16 cellular contexts compared by ENCODE assay signal in genomic region chr12:123118397-123118945, GRCh38. TPM values are rescaled to one million over a fixed set of nuclear protein-coding genes. Genes with fewer than 3 reads are reported as not detected.
DNase-seq lines count a peak whose midpoint lies in the region; ATAC-seq and TF ChIP-seq lines count a peak whose summit lies in the region.
"Had no signal": no experiment of that assay in that cellular context is flagged by ENCODE, and none has a peak within 500 bp of the region (broad histone marks: within the 10 kb centered on the region; RNA-seq: fewer than 3 reads in every experiment).

No MANE protein-coding gene starts in this region.

- WGBS in ovary, 3 donors = 14 to 40% (median 19%) methylated on average over 9 of the region's 9 CpGs

- in situ Hi-C loops in G401 (cut with HindIII; ENCODE audit: low sequenced_read_pairs) = no loop called here

- peak overlapping the region; percentile 13 to 67 (median 48) for H3K4me3 Mint-ChIP-seq in CD4-positive, CD25-positive, alpha-beta regulatory T cell
- no peak overlapping the region for H3K4me3 Mint-ChIP-seq in activated B cell treated with CpG ODN at 0.5 μM for 24 hours
- H3K4me3 Mint-ChIP-seq: mesothelial cell of epicardium; stimulated activated naive CD8-positive, alpha-beta T cell treated with anti-CD3 and anti-CD28 coated beads, Interleukin-15, amount 100 ng/mL, for 72 hours had no signal

- CTCF ChIA-PET in activated B cell treated with CpG ODN at 0.5 μM for 24 hours (lab: Charles Lee) = interaction anchor here (1.4 kb wide), 1 partner anchor 75 kb away, joined by 6 read pairs; no protein-coding TSS in a partner anchor

- peaks cover 100% of the 10 kb centered on the region for H3K4me1 ChIP-seq in CD4-positive, CD25-positive, alpha-beta regulatory T cell (ENCODE audit: control insufficient read depth, insufficient read depth, low read length, poor library complexity, severe bottlenecking)
- H3K4me1 ChIP-seq in ovary (ENCODE audit: insufficient read depth) = peaks cover 56% of the 10 kb centered on the region

- peak overlapping the region; percentile 96 to 99 (median 98) for H3K27ac Mint-ChIP-seq in CD4-positive, CD25-positive, alpha-beta regulatory T cell
- peak overlapping the region; percentile 50 for H3K27ac Mint-ChIP-seq in activated B cell treated with CpG ODN at 0.5 μM for 24 hours
- H3K27ac Mint-ChIP-seq: mesothelial cell of epicardium; stimulated activated naive CD8-positive, alpha-beta T cell treated with anti-CD3 and anti-CD28 coated beads, Interleukin-15, amount 100 ng/mL, for 72 hours had no signal

- H3K36me3 Mint-ChIP-seq in CD4-positive, CD25-positive, alpha-beta regulatory T cell = peaks cover 20% of the 10 kb centered on the region
- H3K36me3 Mint-ChIP-seq in activated B cell treated with CpG ODN at 0.5 μM for 24 hours (ENCODE audit: low read depth) = no peaks in the 10 kb centered on the region
- H3K36me3 Mint-ChIP-seq: activated naive CD4-positive, alpha-beta T cell treated with anti-CD3 and anti-CD28 coated beads, Interleukin-2, amount 50 U/mL, for 72 hours; mesothelial cell of epicardium had no signal

- no peaks in the 10 kb centered on the region for H3K27me3 Mint-ChIP-seq in CD4-positive, CD25-positive, alpha-beta regulatory T cell
- no peaks in the 10 kb centered on the region for H3K27me3 Mint-ChIP-seq in activated B cell treated with CpG ODN at 0.5 μM for 24 hours
- H3K27me3 Mint-ChIP-seq: stimulated activated naive CD8-positive, alpha-beta T cell treated with anti-CD3 and anti-CD28 coated beads, Interleukin-15, amount 100 ng/mL, for 72 hours had no signal

- TF ChIP-seq EP300 in ovary (IDR thresholded peaks at IDR 0.05) = no peak

- ATAC-seq in CD4-positive, CD25-positive, alpha-beta regulatory T cell (ENCODE audit: low read depth in 2 of 2) = no peak
- ATAC-seq in activated B cell treated with CpG ODN at 0.5 μM for 24 hours (ENCODE audit: low read depth) = no peak
- ATAC-seq: activated naive CD4-positive, alpha-beta T cell treated with anti-CD3 and anti-CD28 coated beads, Interleukin-2, amount 50 U/mL, for 72 hours; esophagus mucosa; stimulated activated naive CD8-positive, alpha-beta T cell treated with anti-CD3 and anti-CD28 coated beads, Interleukin-15, amount 100 ng/mL, for 72 hours had no signal

- no peaks in the 10 kb centered on the region for H3K9me3 ChIP-seq in CD4-positive, CD25-positive, alpha-beta regulatory T cell (ENCODE audit: control insufficient read depth in 2 of 2, low read length in 2 of 2)
- no peaks in the 10 kb centered on the region for H3K9me3 ChIP-seq in ovary

- no peak for TF ChIP-seq POLR2A in ovary (IDR thresholded peaks at IDR 0.05)

- H3K4me3 ChIP-seq in CD4-positive, CD25-positive, alpha-beta regulatory T cell (ENCODE audit: low read depth, low read length) = no peak overlapping the region
- H3K4me3 ChIP-seq in ovary = no peak overlapping the region
- H3K4me3 ChIP-seq: PC-9 had no signal

- intact Hi-C loops in activated B cell treated with CpG ODN at 0.5 μM for 24 hours (cut with micrococcal nuclease) = no loop called here
- intact Hi-C loops in ovary (cut with DNase I) = no loop called here

- POLR2A ChIA-PET in activated B cell treated with CpG ODN at 0.5 μM for 24 hours (lab: Charles Lee) = interaction anchor here (0.5 to 1.5 kb wide), 4 partner anchors 16 to 1311 kb away, joined by 3 to 5 read pairs (median 4); partner anchors contain the start of gene PITPNM2

- H3K36me3 ChIP-seq in CD4-positive, CD25-positive, alpha-beta regulatory T cell (ENCODE audit: control insufficient read depth, insufficient read depth, low read length) = no peaks in the 10 kb centered on the region
- no peaks in the 10 kb centered on the region for H3K36me3 ChIP-seq in ovary

- H3K27me3 ChIP-seq in CD4-positive, CD25-positive, alpha-beta regulatory T cell (ENCODE audit: control insufficient read depth, insufficient read depth, low read length) = no peaks in the 10 kb centered on the region
- no peaks in the 10 kb centered on the region for H3K27me3 ChIP-seq in ovary

- DNase-seq in CD4-positive, CD25-positive, alpha-beta regulatory T cell = no peak
- DNase-seq in NCI-H1417 (lab: John Stamatoyannopoulos, UW) (peak; percentile 73 to 89 (median 82)), activated B cell treated with CpG ODN at 0.5 μM for 24 hours (no peak), ovary (peak; percentile 65 to 79 (median 72)), SKM-1 treated with dmso at 0.1 percent for 144 hours (lab: John Stamatoyannopoulos, UW; ENCODE audit: unreplicated experiment) (no peak), G401 (ENCODE audit: low spot score) (no peak), 8988T (no peak), NCI-H2227 treated with DMSO at 0.1 percent for 48 hours (lab: John Stamatoyannopoulos, UW) (no peak)
- DNase-seq: activated CD8-positive, alpha-beta memory T cell treated with anti-CD3 and anti-CD28 coated beads for 24 hours; NCI-H2081; PC-9; stimulated activated naive CD8-positive, alpha-beta T cell treated with anti-CD3 and anti-CD28 coated beads, Interleukin-15, amount 100 ng/mL, for 72 hours; T-helper 9 cell had no signal

- H3K4me1 Mint-ChIP-seq in CD4-positive, CD25-positive, alpha-beta regulatory T cell = peaks cover 31 to 97% (median 66%) of the 10 kb centered on the region in 4 donors
- H3K4me1 Mint-ChIP-seq in activated B cell treated with CpG ODN at 0.5 μM for 24 hours = peaks cover 83% of the 10 kb centered on the region

- H3K27ac ChIP-seq in CD4-positive, CD25-positive, alpha-beta regulatory T cell (ENCODE audit: insufficient read depth, low read length, poor library complexity, severe bottlenecking) = peak overlapping the region; percentile 85
- H3K27ac ChIP-seq in ovary = peak overlapping the region; percentile 27 to 89
- H3K27ac ChIP-seq: PC-9 had no signal

- TF ChIP-seq CTCF in activated B cell treated with CpG ODN at 0.5 μM for 24 hours (IDR thresholded peaks at IDR 0.05) = no peak
- TF ChIP-seq CTCF in ovary (IDR thresholded peaks at IDR 0.05) = no peak

- H3K9me3 Mint-ChIP-seq in CD4-positive, CD25-positive, alpha-beta regulatory T cell = no peaks in the 10 kb centered on the region
- H3K9me3 Mint-ChIP-seq in activated B cell treated with CpG ODN at 0.5 μM for 24 hours = no peaks in the 10 kb centered on the region
- H3K9me3 Mint-ChIP-seq: activated naive CD4-positive, alpha-beta T cell treated with anti-CD3 and anti-CD28 coated beads, Interleukin-2, amount 50 U/mL, for 72 hours; mesothelial cell of epicardium; stimulated activated naive CD8-positive, alpha-beta T cell treated with anti-CD3 and anti-CD28 coated beads, Interleukin-15, amount 100 ng/mL, for 72 hours had no signal

RNA-seq across cellular contexts. Expression of gene PITPNM2, which starts 32.4 kb away (rescaled TPM):
- 57.2 TPM for total RNA-seq in CD4-positive, CD25-positive, alpha-beta regulatory T cell
- 1 to 10 TPM; 2.2 to 4.5 (median 3.9) TPM for polyA plus RNA-seq in CD4-positive, CD25-positive, alpha-beta regulatory T cell
- total RNA-seq in activated B cell treated with CpG ODN at 0.5 μM for 24 hours = 12.9 and 13.7 TPM in 2 replicates
- 10 to 100 TPM; 11.1 to 71.8 (median 38.2) TPM for total RNA-seq in ovary
- 10 to 100 TPM; 11.1 to 12.5 TPM for polyA plus RNA-seq in ovary
- 0.06 and 1.9 TPM in 2 replicates for total RNA-seq in G401 (2014; rRNA removed; shearing (Covaris generic))

Comparison
In these comparisons a context has a peak if more than half of its experiments do, and no peak if none do; other contexts are left out.
1. DNase-seq: peak in NCI-H1417 (3 of 3) and ovary (5 of 5); none in CD4-positive, CD25-positive, alpha-beta regulatory T cell (0 of 3), activated B cell treated with CpG ODN at 0.5 μM for 24 hours (single experiment), SKM-1 treated with dmso at 0.1 percent for 144 hours (single experiment), G401 (single experiment), 8988T (single experiment) and NCI-H2227 treated with DMSO at 0.1 percent for 48 hours (single experiment).